Comparison of ENCODE assay signal across 1 cellular context in genomic region chr2:74958277-74959105, GRCh38.
A peak's percentile ranks its signal among the peaks of the same experiment; 100 is the strongest.
TF ChIP-seq lines count a peak whose summit lies in the region.

Gene POLE4, plus strand, starts transcription at chr2:74958643. Its CDS starts 37 bp downstream, at chr2:74958680.

TF ChIP-seq in WTC11, 78 proteins besides CTCF, POLR2A, EP300 and RAD21 (continued from another document and continues in another):
- peak; percentile 91 for TF ChIP-seq ZNF281 (CRISPR knock-in tag; IDR thresholded peaks at IDR 0.05)
- TF ChIP-seq ZSCAN18 (CRISPR knock-in tag; IDR thresholded peaks at IDR 0.05): 0 out of 2 replicates have a peak, but pooled peaks have one; percentile 43
- TF ChIP-seq MAX (CRISPR knock-in tag; IDR thresholded peaks at IDR 0.05): peak; percentile 94
- TF ChIP-seq FOXP1 (CRISPR knock-in tag; IDR thresholded peaks at IDR 0.05; ENCODE audit: borderline replicate concordance): peak; percentile 98; the same call in 1 of the 2 replicates
- TF ChIP-seq TCF7 (CRISPR knock-in tag; IDR thresholded peaks at IDR 0.05; ENCODE audit: low read depth): peak; percentile 90
- TF ChIP-seq MLX (CRISPR knock-in tag; IDR thresholded peaks at IDR 0.05): 0 out of 2 replicates have a peak, but pooled peaks have one; percentile 18
- TF ChIP-seq TP53 (CRISPR knock-in tag; IDR thresholded peaks at IDR 0.05): peak; percentile 93
- TF ChIP-seq ATF3 (CRISPR knock-in tag; conservative IDR thresholded peaks at IDR 0.05): no peak
- TF ChIP-seq TEAD1 (CRISPR knock-in tag; IDR thresholded peaks at IDR 0.05): peak; percentile 87
- peak; percentile 93 for TF ChIP-seq ARID4B (CRISPR knock-in tag; IDR thresholded peaks at IDR 0.05; ENCODE audit: borderline replicate concordance)
- TF ChIP-seq ETV6 (CRISPR knock-in tag; IDR thresholded peaks at IDR 0.05): peak; percentile 92
- TF ChIP-seq ATF2 (CRISPR knock-in tag; IDR thresholded peaks at IDR 0.05; ENCODE audit: borderline replicate concordance, low read depth): 0 out of 2 replicates have a peak, but pooled peaks have one; percentile 35
- peak; percentile 89 for TF ChIP-seq IRF1 (CRISPR knock-in tag; IDR thresholded peaks at IDR 0.05)
- TF ChIP-seq PRDM15 (CRISPR knock-in tag; IDR thresholded peaks at IDR 0.05): peak; percentile 50
- no peak for TF ChIP-seq PRRX2 (CRISPR knock-in tag; IDR thresholded peaks at IDR 0.05)
- peak; percentile 98 for TF ChIP-seq FOXP4 (CRISPR knock-in tag; IDR thresholded peaks at IDR 0.05)
- peak; percentile 55; the same call in 1 of the 2 replicates for TF ChIP-seq TEAD4 (CRISPR knock-in tag; IDR thresholded peaks at IDR 0.05)
- peak; percentile 93; the same call in 1 of the 2 replicates for TF ChIP-seq E2F4 (CRISPR knock-in tag; IDR thresholded peaks at IDR 0.05; ENCODE audit: borderline replicate concordance, low read depth)
- peak; percentile 91 for TF ChIP-seq ZBTB43 (CRISPR knock-in tag; IDR thresholded peaks at IDR 0.05)
- TF ChIP-seq CREM (CRISPR knock-in tag; IDR thresholded peaks at IDR 0.05): no peak; the same call in none of the 2 replicates
- TF ChIP-seq ZBTB21 (CRISPR knock-in tag; IDR thresholded peaks at IDR 0.05; ENCODE audit: borderline replicate concordance): peak; percentile 16; the same call in 1 of the 2 replicates
- TF ChIP-seq ZNF232 (CRISPR knock-in tag; IDR thresholded peaks at IDR 0.05): peak; percentile 97
- TF ChIP-seq CDX4 (CRISPR knock-in tag; IDR thresholded peaks at IDR 0.05; ENCODE audit: borderline replicate concordance): no peak
- TF ChIP-seq E2F5 (CRISPR knock-in tag; IDR thresholded peaks at IDR 0.05): peak; percentile 100
- peak; percentile 94 for TF ChIP-seq SMAD3 (CRISPR knock-in tag; IDR thresholded peaks at IDR 0.05; ENCODE audit: borderline replicate concordance)
- TF ChIP-seq ZNF138 (CRISPR knock-in tag; conservative IDR thresholded peaks at IDR 0.05): 0 out of 2 replicates have a peak, but pooled peaks have one; percentile 61
- no peak; the same call in 1 of the 2 replicates for TF ChIP-seq ZNF671 (CRISPR knock-in tag; IDR thresholded peaks at IDR 0.05)
- peak; percentile 98 for TF ChIP-seq RELA (CRISPR knock-in tag; IDR thresholded peaks at IDR 0.05; ENCODE audit: borderline replicate concordance)
- TF ChIP-seq ZNF416 (CRISPR knock-in tag; IDR thresholded peaks at IDR 0.05): peak; percentile 61; the same call in 1 of the 2 replicates
